8 cellular contexts compared by ENCODE assay signal in genomic region chr5:14142202-14142855, GRCh38. TPM values are rescaled to one million over a fixed set of nuclear protein-coding genes. Genes with fewer than 3 reads are reported as not detected.
DNase-seq lines count a peak whose midpoint lies in the region; ATAC-seq and TF ChIP-seq lines count a peak whose summit lies in the region.

No MANE protein-coding gene starts in this region.

- H3K4me1 Mint-ChIP-seq in stimulated activated naive CD8-positive, alpha-beta T cell treated with anti-CD3 and anti-CD28 coated beads, Interleukin-15, Interleukin-2, amounts not matched to agents 100 ng/mL and 50 ng/mL, for 24 hours (ENCODE audit: low read depth): peaks cover 14% of the 10 kb centered on the region
- H3K4me1 Mint-ChIP-seq in MCF 10A (ENCODE audit: insufficient read depth, unreplicated experiment): peaks cover 23% of the 10 kb centered on the region

- BruUV-seq in MCF 10A (replicated peaks; lab: Mats Ljungman, UMichigan): TSS peak; percentile 31

- peak overlapping the region; percentile 76 for H3K4me2 ChIP-seq in mesendoderm (ENCODE audit: low read length)

- POLR2A ChIA-PET in MCF 10A (lab: Yijun Ruan, JAX): interaction anchor here (0.7 to 10.4 kb wide), 7 partner anchors 13 to 131 kb away, joined by 3 to 128 read pairs (median 18); no protein-coding TSS in a partner anchor

- no peak overlapping the region for H2BK15ac ChIP-seq in mesendoderm (replicated peaks; ENCODE audit: low read depth)

- H3K23ac ChIP-seq in mesendoderm (ENCODE audit: low read length): no peak overlapping the region

- H3K27me3 Mint-ChIP-seq in stimulated activated naive CD8-positive, alpha-beta T cell treated with anti-CD3 and anti-CD28 coated beads, Interleukin-15, Interleukin-2, amounts not matched to agents 100 ng/mL and 50 ng/mL, for 24 hours: peaks cover 59% of the 10 kb centered on the region
- H3K27me3 Mint-ChIP-seq in MCF 10A (ENCODE audit: insufficient read depth, unreplicated experiment): peaks cover 19% of the 10 kb centered on the region

- no peak for TF ChIP-seq CTCF in MCF 10A (IDR thresholded peaks at IDR 0.05; ENCODE audit: unreplicated experiment)

- peak overlapping the region; percentile 46 for H2BK120ac ChIP-seq in mesendoderm (ENCODE audit: low read depth, low read length)

- H3K4me3 ChIP-seq in mesendoderm (ENCODE audit: low read length): peak overlapping the region; percentile 58

- H3K9ac ChIP-seq in mesendoderm (ENCODE audit: low read length): peak overlapping the region; percentile 81

- H3K18ac ChIP-seq in mesendoderm (ENCODE audit: low read length): peak overlapping the region; percentile 89

- no peak overlapping the region for H2AK5ac ChIP-seq in mesendoderm (ENCODE audit: low read length)

- no peaks in the 10 kb centered on the region for H3K36me3 Mint-ChIP-seq in stimulated activated naive CD8-positive, alpha-beta T cell treated with anti-CD3 and anti-CD28 coated beads, Interleukin-15, Interleukin-2, amounts not matched to agents 100 ng/mL and 50 ng/mL, for 24 hours (ENCODE audit: low read depth)
- no peaks in the 10 kb centered on the region for H3K36me3 Mint-ChIP-seq in MCF 10A (ENCODE audit: insufficient read depth, unreplicated experiment)

- no peak overlapping the region for H4K8ac ChIP-seq in mesendoderm (ENCODE audit: low read depth, low read length)

- H3K4me1 ChIP-seq in mesendoderm (ENCODE audit: control insufficient read depth, low read depth, low read length): peaks cover 14% of the 10 kb centered on the region

- intact Hi-C loops in MCF 10A (cut with micrococcal nuclease): loop anchor here (5.0 kb wide), 1 partner anchor 105 kb away; no protein-coding TSS in a partner anchor

- H3K27ac Mint-ChIP-seq in stimulated activated naive CD8-positive, alpha-beta T cell treated with anti-CD3 and anti-CD28 coated beads, Interleukin-15, Interleukin-2, amounts not matched to agents 100 ng/mL and 50 ng/mL, for 24 hours: no peak overlapping the region
- H3K27ac Mint-ChIP-seq in MCF 10A (ENCODE audit: low read depth, unreplicated experiment): peak overlapping the region; percentile 62

- CTCF ChIA-PET in MCF 10A (lab: Yijun Ruan, JAX): interaction anchor here (0.7 to 1.7 kb wide), 7 partner anchors 11 to 518 kb away, joined by 3 to 8 read pairs (median 4); no protein-coding TSS in a partner anchor

- WGBS in mesendoderm (ENCODE audit: extremely low coverage, insufficient coverage, low lambda C conversion rate): no CpG with 5 or more reads among the region's 20 CpGs

- H3K4ac ChIP-seq in mesendoderm (ENCODE audit: low read depth, low read length): peak overlapping the region; percentile 82

- DNase-seq in stimulated activated naive CD8-positive, alpha-beta T cell treated with anti-CD3 and anti-CD28 coated beads, Interleukin-15, Interleukin-2, amounts not matched to agents 100 U/mL and 50 U/mL, for 24 hours: no peak
- DNase-seq in MCF 10A (ENCODE audit: unreplicated experiment): no peak
- no peak for DNase-seq in mesendoderm
- no peak for DNase-seq in NOMO-1 treated with DMSO at 0.1 percent for 48 hours (lab: John Stamatoyannopoulos, UW; ENCODE audit: unreplicated experiment)
- no peak for DNase-seq in SW 1271 (lab: John Stamatoyannopoulos, UW)
- no peak for DNase-seq in HCEC 1CT

- H3K36me3 ChIP-seq in mesendoderm (ENCODE audit: control insufficient read depth, insufficient read depth, low read length): no peaks in the 10 kb centered on the region

- peaks cover 3% of the 10 kb centered on the region for H3K9me3 Mint-ChIP-seq in stimulated activated naive CD8-positive, alpha-beta T cell treated with anti-CD3 and anti-CD28 coated beads, Interleukin-15, Interleukin-2, amounts not matched to agents 100 ng/mL and 50 ng/mL, for 24 hours
- no peaks in the 10 kb centered on the region for H3K9me3 Mint-ChIP-seq in MCF 10A (ENCODE audit: unreplicated experiment)

- H3K27me3 ChIP-seq in mesendoderm (ENCODE audit: insufficient read depth, low read length, poor library complexity): no peaks in the 10 kb centered on the region

- peak overlapping the region; percentile 89 for H3K56ac ChIP-seq in mesendoderm (ENCODE audit: low read length)

- H2BK5ac ChIP-seq in mesendoderm (ENCODE audit: low read length): peak overlapping the region; percentile 69

- no peak overlapping the region for H4K5ac ChIP-seq in mesendoderm (ENCODE audit: low read length)

- H3K79me2 ChIP-seq in mesendoderm (ENCODE audit: control insufficient read depth, insufficient read depth, low read length): peaks cover 37% of the 10 kb centered on the region

- no peak for ATAC-seq in stimulated activated naive CD8-positive, alpha-beta T cell treated with anti-CD3 and anti-CD28 coated beads, Interleukin-15, Interleukin-2, amounts not matched to agents 100 U/mL and 50 U/mL, for 24 hours
- peak; percentile 1 for ATAC-seq in HG03457 (IDR thresholded peaks at IDR 0.05; ENCODE audit: unreplicated experiment)

- H3K27ac ChIP-seq in mesendoderm (ENCODE audit: low read depth, low read length): peak overlapping the region; percentile 93

- H3K4me3 Mint-ChIP-seq in stimulated activated naive CD8-positive, alpha-beta T cell treated with anti-CD3 and anti-CD28 coated beads, Interleukin-15, Interleukin-2, amounts not matched to agents 100 ng/mL and 50 ng/mL, for 24 hours: peak overlapping the region; percentile 77
- peak overlapping the region; percentile 79 for H3K4me3 Mint-ChIP-seq in MCF 10A (ENCODE audit: unreplicated experiment)

- H3K79me1 ChIP-seq in mesendoderm (ENCODE audit: low read length): peaks cover 6% of the 10 kb centered on the region

RNA-seq across cellular contexts. Expression of gene TRIO, which starts 0.8 kb away (rescaled TPM):
- total RNA-seq in MCF 10A (2022): 134 and 136 TPM in 2 replicates
- 32.6 TPM for polyA plus RNA-seq in mesendoderm (2013, experiment 1 of 2)
- 32.2 TPM for polyA plus RNA-seq in mesendoderm (2013, experiment 2 of 2)
